ENCODE assay signal across 16 cellular contexts in the genomic region with DNA sequence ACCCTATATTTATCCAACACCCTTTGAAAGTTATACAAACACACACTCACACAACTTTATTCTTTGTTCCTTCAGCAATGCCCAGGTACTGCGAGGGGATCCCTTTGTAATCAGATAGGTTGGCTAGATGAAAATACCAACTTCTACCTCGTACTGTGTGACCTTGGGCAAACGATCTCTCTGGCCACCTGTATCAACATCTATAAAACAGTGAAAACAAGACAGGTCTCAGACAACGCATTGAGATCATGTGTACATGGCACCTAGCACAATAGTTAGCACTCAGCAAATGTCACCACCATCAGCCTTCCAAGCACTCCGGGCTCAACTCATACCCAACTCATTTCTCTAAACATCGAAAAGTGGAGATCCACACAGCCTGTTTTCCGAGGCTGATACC.
DNase-seq lines count a peak whose midpoint lies in the region; ATAC-seq and TF ChIP-seq lines count a peak whose summit lies in the region.
"Had no signal": no experiment of that assay in that cellular context is flagged by ENCODE, and none has a peak within 500 bp of the region (broad histone marks: within the 10 kb centered on the region; RNA-seq: fewer than 3 reads in every experiment).

No MANE protein-coding gene starts in this region.

- H3K4me1 ChIP-seq in esophagus (ENCODE audit: control insufficient read depth in 2 of 2, insufficient read depth in 2 of 2, low read length in 1 of 2) (peaks cover 0 to 13% of the 10 kb centered on the region in 2 donors), psoas muscle (peaks cover 82% of the 10 kb centered on the region)

- peak; percentile 63 for DNase-seq in LNCaP clone FGC (ENCODE audit: low read depth)
- no peak for DNase-seq in psoas muscle
- DNase-seq in NCI-H1092 (lab: John Stamatoyannopoulos, UW): no peak
- DNase-seq in GOT3 (lab: John Stamatoyannopoulos, UW): no peak
- DNase-seq in NCI-H2171 treated with DMSO at 0.1 percent for 48 hours (lab: John Stamatoyannopoulos, UW): no peak
- DNase-seq: activated CD4-positive, alpha-beta T cell treated with anti-CD3 and anti-CD28 coated beads for 1 hour; activated effector memory CD4-positive, alpha-beta T cell treated with Interleukin-2 at 50 U/mL for 16 hours; cerebellar nuclear complex; NCI-H1930; NCI-H446 treated with DMSO at 0.1 percent for 48 hours; T-helper 9 cell had no signal

- no peaks in the 10 kb centered on the region for H3K36me3 ChIP-seq in esophagus (ENCODE audit: control insufficient read depth in 2 of 2, insufficient read depth in 2 of 2, low read length in 1 of 2)
- H3K36me3 ChIP-seq in psoas muscle (ENCODE audit: insufficient read depth in 1 of 2, low read depth in 1 of 2): no peaks in the 10 kb centered on the region
- H3K36me3 ChIP-seq: MG63, SJSA1 had no signal

- TF ChIP-seq CTCF in C4-2B (conservative IDR thresholded peaks at IDR 0.05): no peak
- no peak for TF ChIP-seq CTCF in LNCaP clone FGC (IDR thresholded peaks at IDR 0.05; ENCODE audit: control insufficient read depth, extremely low read depth, insufficient read depth)
- no peak for TF ChIP-seq CTCF in psoas muscle (IDR thresholded peaks at IDR 0.05)

- ATAC-seq in psoas muscle (no peak), HG03139 (IDR thresholded peaks at IDR 0.05; ENCODE audit: unreplicated experiment) (no peak)

- H3K4me3 ChIP-seq in LNCaP clone FGC (ENCODE audit: low read depth, low read length) (no peak overlapping the region), esophagus (ENCODE audit: low read depth in 1 of 2, low read length in 2 of 2) (no peak overlapping the region), psoas muscle (no peak overlapping the region)
- H3K4me3 ChIP-seq: MG63, SJSA1 had no signal

- intact Hi-C loops in psoas muscle (cut with DNase I): no loop called here

- H3K27me3 ChIP-seq in esophagus (ENCODE audit: control insufficient read depth in 1 of 2, insufficient read depth in 2 of 2, low read length in 2 of 2) (no peaks in the 10 kb centered on the region), psoas muscle (ENCODE audit: insufficient read depth in 3 of 3, low read length in 2 of 3) (no peaks in the 10 kb centered on the region)
- H3K27me3 ChIP-seq: MG63, SJSA1 had no signal

- 78 to 89% methylated on average over 7 of the region's 7 CpGs for WGBS in esophagus, 2 donors
- 55 to 59% (median 57%) methylated on average over 7 of the region's 7 CpGs for WGBS in psoas muscle, 3 donors

- H3K27ac ChIP-seq in C4-2B (peak overlapping the region; percentile 29; the same call in 1 of the 2 replicates), esophagus (ENCODE audit: low read depth in 2 of 2, low read length in 1 of 2) (peak overlapping the region; percentile 74 to 89), psoas muscle (peak overlapping the region; percentile 77)
- H3K27ac ChIP-seq: SJSA1 had no signal

- no peaks in the 10 kb centered on the region for H3K9me3 ChIP-seq in esophagus (ENCODE audit: control insufficient read depth in 2 of 2, insufficient read depth in 1 of 2, low read depth in 1 of 2, low read length in 1 of 2)
- H3K9me3 ChIP-seq in psoas muscle: no peaks in the 10 kb centered on the region
- H3K9me3 ChIP-seq: MG63, SJSA1 had no signal

Comparison
In these comparisons a context has a peak if more than half of its experiments do, and no peak if none do; other contexts are left out.
1. H3K27ac ChIP-seq: peak in every context shown above with its lines; median percentile 82 in esophagus; 77 in psoas muscle; 29 in C4-2B.